In genomic region chr14:40757376-40757775, GRCh38 we compare ENCODE assay signal across 10 cellular contexts.
"Had no signal": no experiment of that assay in that cellular context is flagged by ENCODE, and none has a peak within 500 bp of the region (broad histone marks: within the 10 kb centered on the region; RNA-seq: fewer than 3 reads in every experiment).

No MANE protein-coding gene starts in this region.

- H3K27ac Mint-ChIP-seq: HFFc6 had no signal

- ATAC-seq: HCT116, HepG2, K562 had no signal

- H3K4me3 ChIP-seq: GM23248, HAP-1, K562 had no signal

- H3K9me3 ChIP-seq: HAP-1 had no signal

- H3K4me3 Mint-ChIP-seq: HFFc6 had no signal

- DNase-seq: GM23248, GOT3, H7, HFFc6, IMR-90, KG1 had no signal

- H3K36me3 ChIP-seq: HAP-1 had no signal
